ENCODE assay signal across 8 cellular contexts in genomic region chr7:71735961-71736556, GRCh38.
DNase-seq lines count a peak whose midpoint lies in the region; ATAC-seq and TF ChIP-seq lines count a peak whose summit lies in the region.

No MANE protein-coding gene starts in this region.

- H3K27ac Mint-ChIP-seq in brain = no peak overlapping the region

- H3K27me3 Mint-ChIP-seq in brain = peaks cover 6% of the 10 kb centered on the region

- H3K9me3 Mint-ChIP-seq in brain = peaks cover 0 to 6% (median 0%) of the 10 kb centered on the region in 5 experiments

- DNase-seq in activated T-cell treated with anti-CD3 and anti-CD28 coated beads for 24 hours (ENCODE audit: low read depth) (peak; percentile 28), activated T-cell treated with anti-CD3 and anti-CD28 coated beads for 4 hours (no peak), SK-N-DZ (ENCODE audit: low spot score) (peak; percentile 48), inferior parietal cortex (ENCODE audit: extremely low spot score) (peak; percentile 89), smooth muscle cell of the brain vasculature (ENCODE audit: low read depth, low spot score) (peak; percentile 43)

- TF ChIP-seq CTCF in LNCAP (IDR thresholded peaks at IDR 0.05) (peak; percentile 84), brain (conservative IDR thresholded peaks at IDR 0.05) (peak; percentile 88 to 91)

- H3K4me1 Mint-ChIP-seq in brain = peaks cover 16% of the 10 kb centered on the region

- no peak overlapping the region for H3K4me3 Mint-ChIP-seq in brain

- ATAC-seq in HG02840 (IDR thresholded peaks at IDR 0.05; ENCODE audit: low FRiP score, unreplicated experiment) = no peak

- H3K36me3 Mint-ChIP-seq in brain = no peaks in the 10 kb centered on the region
